Comparison of ENCODE assay signal across 34 cellular contexts in genomic region chr14:44783899-44784298, GRCh38.
"Had no signal": no experiment of that assay in that cellular context is flagged by ENCODE, and none has a peak within 500 bp of the region (broad histone marks: within the 10 kb centered on the region; RNA-seq: fewer than 3 reads in every experiment).

No MANE protein-coding gene starts in this region.

- H3K9me3 ChIP-seq: adrenal gland, breast epithelium, colonic mucosa, gastrocnemius medialis, heart left ventricle had no signal

- H2AFZ ChIP-seq: hepatocyte had no signal

- ATAC-seq: activated CD4-positive, alpha-beta T cell treated with anti-CD3 and anti-CD28 coated beads for 36 hours; activated CD8-positive, alpha-beta memory T cell treated with anti-CD3 and anti-CD28 coated beads, Interleukin-2, amount 10 ng/mL, durations not matched to agents 7 days and 5 days; activated CD8-positive, alpha-beta T cell treated with anti-CD3 and anti-CD28 coated beads, Interleukin-2, amount 10 ng/mL, durations not matched to agents 7 days and 5 days; activated naive CD8-positive, alpha-beta T cell treated with anti-CD3 and anti-CD28 coated beads, Interleukin-2, amount 50 U/mL, for 24 hours; esophagus mucosa; foreskin keratinocyte; gastrocnemius medialis; heart left ventricle; T-cell had no signal

- H3K79me2 ChIP-seq: hepatocyte had no signal

- H3K4me3 ChIP-seq: adrenal gland, breast epithelium, cardiac muscle cell, colonic mucosa, gastrocnemius medialis, heart left ventricle, hepatocyte had no signal

- FAIRE-seq: endometrium, endothelial cell of umbilical vein had no signal

- H3K27ac ChIP-seq: adrenal gland, breast epithelium, cardiac muscle cell, colonic mucosa, epithelial cell of prostate, foreskin keratinocyte, gastrocnemius medialis, heart left ventricle, hepatocyte had no signal

- H3K36me3 ChIP-seq: adrenal gland, breast epithelium, cardiac muscle cell, colonic mucosa, gastrocnemius medialis, heart left ventricle had no signal

- DNase-seq: activated CD4-positive, alpha-beta memory T cell treated with anti-CD3 and anti-CD28 coated beads for 36 hours; activated CD4-positive, alpha-beta T cell treated with anti-CD3 and anti-CD28 coated beads for 36 hours; activated CD4-positive, alpha-beta T cell treated with anti-CD3 and anti-CD28 coated beads, Interleukin-2, amount 10 ng/mL, durations not matched to agents 24 days and 14 days; activated CD4-positive, CD25-positive, alpha-beta regulatory T cell; activated CD4-positive, CD25-positive, alpha-beta regulatory T cell treated with anti-CD3 and anti-CD28 coated beads, Interleukin-2, amount 50 U/mL, for 72 hours; activated CD8-positive, alpha-beta memory T cell treated with anti-CD3 and anti-CD28 coated beads, Interleukin-2, amount 10 ng/mL, durations not matched to agents 7 days and 5 days; activated CD8-positive, alpha-beta memory T cell treated with anti-CD3 and anti-CD28 coated beads, Interleukin-2, amount 50 U/mL, for 4 hours; activated CD8-positive, alpha-beta T cell treated with anti-CD3 and anti-CD28 coated beads, Interleukin-2, amount 10 ng/mL, durations not matched to agents 7 days and 5 days; activated effector memory CD4-positive, alpha-beta T cell treated with anti-CD3 and anti-CD28 coated beads, Interleukin-2, amount 50 U/mL, for 16 hours; activated naive CD4-positive, alpha-beta T cell treated with anti-CD3 and anti-CD28 coated beads for 36 hours; activated naive CD8-positive, alpha-beta T cell treated with anti-CD3 and anti-CD28 coated beads for 36 hours; activated naive CD8-positive, alpha-beta T cell treated with anti-CD3 and anti-CD28 coated beads, Interleukin-2, amount 50 U/mL, for 24 hours; activated T-cell treated with anti-CD3 and anti-CD28 coated beads, Interleukin-2, amount 50 U/mL, for 1 hour; activated T-cell treated with anti-CD3 and anti-CD28 coated beads, Interleukin-2, amount 50 U/mL, for 48 hours; adrenal gland; amygdala; aorta; central memory CD4-positive, alpha-beta T cell; cerebellar nuclear complex; colonic mucosa; effector CD8-positive, alpha-beta T cell; foreskin keratinocyte; gastrocnemius medialis; glutamatergic neuron; heart left ventricle; T-cell; T1000 had no signal

- H3K27me3 ChIP-seq: adrenal gland, breast epithelium, cardiac muscle cell, colonic mucosa, foreskin keratinocyte, gastrocnemius medialis, heart left ventricle, hepatocyte had no signal

- H3K4me1 ChIP-seq: adrenal gland, breast epithelium, colonic mucosa, foreskin keratinocyte, gastrocnemius medialis, heart left ventricle had no signal

- H3K4me2 ChIP-seq: hepatocyte had no signal
